Comparison of ENCODE assay signal across 10 cellular contexts in genomic region chr6:22363166-22363965, GRCh38.
A peak's percentile ranks its signal among the peaks of the same experiment; 100 is the strongest.
DNase-seq lines count a peak whose midpoint lies in the region; ATAC-seq, FAIRE-seq and TF ChIP-seq lines count a peak whose summit lies in the region.
"Had no signal": no experiment of that assay in that cellular context is flagged by ENCODE, and none has a peak within 500 bp of the region (broad histone marks: within the 10 kb centered on the region; RNA-seq: fewer than 3 reads in every experiment).

No MANE protein-coding gene starts in this region.

- H3K4me3 ChIP-seq in LNCaP clone FGC (ENCODE audit: low read depth, low read length) (no peak overlapping the region), PC-3 (ENCODE audit: low read length) (peak overlapping the region; percentile 32; the same call in 1 of the 2 replicates), HepG2 (replicated peaks in 1 of 3; ENCODE audit: insufficient read depth in 1 of 3, low read depth in 2 of 3, low read length in 3 of 3) (no peak overlapping the region), foreskin fibroblast (ENCODE audit: low read depth in 1 of 2, low read length in 2 of 2) (no peak overlapping the region), thyroid gland (replicated peaks in 1 of 3) (no peak overlapping the region)
- H3K4me3 ChIP-seq: SJSA1 had no signal

- no peak for TF ChIP-seq RAD21 in HepG2 (CRISPR knock-in tag; IDR thresholded peaks at IDR 0.05)

- H3K79me2 ChIP-seq in PC-3 (ENCODE audit: low read length) (no peaks in the 10 kb centered on the region), HepG2 (ENCODE audit: insufficient read depth, low read length) (no peaks in the 10 kb centered on the region)

- intact Hi-C loops in PC-3 (cut with micrococcal nuclease) (loop anchor here (1.0 to 10.0 kb wide), 8 partner anchors 84 to 1051 kb away; no protein-coding TSS in a partner anchor), HepG2 (cut with micrococcal nuclease; ENCODE audit: unreplicated experiment) (no loop called here), thyroid gland (cut with DNase I) (no loop called here)

- H3K9ac ChIP-seq in PC-3 (ENCODE audit: low read length) = peak overlapping the region; percentile 70
- H3K9ac ChIP-seq in HepG2 (ENCODE audit: insufficient read depth, low read depth, low read length) = no peak overlapping the region

- in situ Hi-C loops in HepG2 (cut with HindIII; ENCODE audit: extremely low pct_ligation_motif_present, low pct_unique_long_range_greater_than_20kb) = no loop called here

- H3K27ac ChIP-seq in PC-3 (ENCODE audit: low read length) = peak overlapping the region; percentile 94
- H3K27ac ChIP-seq in HepG2 (ENCODE audit: extremely low read length, insufficient read depth, low read length) = no peak overlapping the region
- no peak overlapping the region for H3K27ac ChIP-seq in thyroid gland
- H3K27ac ChIP-seq: SJSA1 had no signal

- no peaks in the 10 kb centered on the region for H3K9me3 ChIP-seq in PC-3 (ENCODE audit: low read length)
- H3K9me3 ChIP-seq in HepG2 (ENCODE audit: low read length) = peaks cover 95% of the 10 kb centered on the region
- no peaks in the 10 kb centered on the region for H3K9me3 ChIP-seq in thyroid gland
- H3K9me3 ChIP-seq: SJSA1 had no signal

- H3F3A ChIP-seq in PC-3 (ENCODE audit: low read length, unreplicated experiment) = no peaks in the 10 kb centered on the region

- no peak for TF ChIP-seq EP300 in HepG2 (IDR thresholded peaks at IDR 0.05; ENCODE audit: low read depth in 2 of 2, low read length in 2 of 2)
- no peak for TF ChIP-seq EP300 in HepG2 (CRISPR knock-in tag; IDR thresholded peaks at IDR 0.05; ENCODE audit: borderline replicate concordance)

- DNase-seq in DMS153 treated with DMSO at 0.1 percent for 48 hours (lab: John Stamatoyannopoulos, UW; ENCODE audit: unreplicated experiment) (peak; percentile 90), LNCaP clone FGC (ENCODE audit: low read depth) (peak; percentile 84), PC-3 (peak; percentile 92), HepG2 (ENCODE audit: low spot score) (peak; percentile 13), foreskin fibroblast (no peak), mesenteric fat pad (ENCODE audit: low spot score) (no peak), thyroid gland (no peak)
- DNase-seq: stimulated activated CD4-positive, alpha-beta T cell treated with anti-CD3 and anti-CD28 coated beads, Interleukin-15, amount 100 ng/mL, for 24 hours had no signal

- peaks cover 44% of the 10 kb centered on the region for H3K4me1 ChIP-seq in PC-3 (ENCODE audit: insufficient read depth, low read length)
- H3K4me1 ChIP-seq in HepG2 (ENCODE audit: insufficient read depth, low read length) = no peaks in the 10 kb centered on the region
- peaks cover 4 to 14% of the 10 kb centered on the region in 2 donors for H3K4me1 ChIP-seq in thyroid gland

- 6% methylated on average over 2 of the region's 2 CpGs for WGBS in HepG2 (ENCODE audit: low lambda C conversion rate)
- WGBS in thyroid gland, 2 donors = 74 to 89% methylated on average over 2 of the region's 2 CpGs

- H2AFZ ChIP-seq in PC-3 (ENCODE audit: low read length) = 0 out of 2 replicates have a peak overlapping the region, but pooled peaks have one; percentile 12
- no peak overlapping the region for H2AFZ ChIP-seq in HepG2 (ENCODE audit: low read length)

- TF ChIP-seq POLR2A in HepG2 (IDR thresholded peaks at IDR 0.05; ENCODE audit: insufficient read depth in 1 of 2, low read depth in 2 of 2, low read length in 2 of 2) (no peak), thyroid gland (IDR thresholded peaks at IDR 0.05) (no peak)

- no peaks in the 10 kb centered on the region for H3K36me3 ChIP-seq in PC-3 (ENCODE audit: low read depth, low read length)
- H3K36me3 ChIP-seq in HepG2 (replicated peaks in 1 of 2; ENCODE audit: control insufficient read depth in 1 of 2, insufficient read depth in 2 of 2, low read length in 2 of 2) = no peaks in the 10 kb centered on the region
- H3K36me3 ChIP-seq in thyroid gland = no peaks in the 10 kb centered on the region
- H3K36me3 ChIP-seq: SJSA1 had no signal

- H3K4me2 ChIP-seq in PC-3 (ENCODE audit: low read length) (peak overlapping the region; percentile 73), HepG2 (ENCODE audit: low read depth, low read length) (no peak overlapping the region)

- no peaks in the 10 kb centered on the region for H3K9me2 ChIP-seq in PC-3 (replicated peaks; ENCODE audit: low read length)

- FAIRE-seq in HepG2 (lab: Jason Lieb, UNC) = no peak

- no peaks in the 10 kb centered on the region for H4K20me1 ChIP-seq in PC-3 (ENCODE audit: low read length)
- H4K20me1 ChIP-seq in HepG2 (ENCODE audit: insufficient read depth, low read length) = no peaks in the 10 kb centered on the region

- CTCF ChIA-PET in PC-3 (lab: Charles Lee) = interaction anchor here (0.5 to 0.6 kb wide), 2 partner anchors 414 to 1512 kb away, joined by 3 read pairs; no protein-coding TSS in a partner anchor
- CTCF ChIA-PET in HepG2 (lab: Yijun Ruan, JAX; ENCODE audit: low intra/inter-chr PET ratio, low total read pairs) = no interaction called here

- POLR2A ChIA-PET in PC-3 (lab: Charles Lee; ENCODE audit: unreplicated experiment) (interaction anchor here (0.6 kb wide), 1 partner anchor 770 kb away, joined by 5 read pairs; the partner anchor contains the start of gene SOX4), HepG2 (lab: Yijun Ruan, JAX) (no interaction called here)

- no peaks in the 10 kb centered on the region for H3K27me3 ChIP-seq in PC-3 (ENCODE audit: low read length)
- no peaks in the 10 kb centered on the region for H3K27me3 ChIP-seq in HepG2 (ENCODE audit: control insufficient read depth in 1 of 2, insufficient read depth in 2 of 2, low read length in 2 of 2)
- H3K27me3 ChIP-seq in thyroid gland = no peaks in the 10 kb centered on the region
- H3K27me3 ChIP-seq: SJSA1 had no signal

- peak; percentile 84 for ATAC-seq in PC-3
- no peak for ATAC-seq in HepG2
- ATAC-seq in HG03442 (IDR thresholded peaks at IDR 0.05; ENCODE audit: unreplicated experiment) = no peak

- TF ChIP-seq CTCF in LNCaP clone FGC (IDR thresholded peaks at IDR 0.05; ENCODE audit: control insufficient read depth, extremely low read depth, insufficient read depth) (no peak), PC-3 (conservative IDR thresholded peaks at IDR 0.05; ENCODE audit: low read depth, low read length) (no peak), HepG2 (CRISPR knock-in tag; IDR thresholded peaks at IDR 0.05) (no peak), foreskin fibroblast (IDR thresholded peaks at IDR 0.05; ENCODE audit: low read depth, low read length) (no peak), thyroid gland (IDR thresholded peaks at IDR 0.05) (no peak)

- BruUV-seq in PC-3 (replicated peaks; lab: Mats Ljungman, UMichigan) (TSS peak; percentile 41), HepG2 (replicated peaks; lab: Mats Ljungman, UMichigan) (no TSS peak)

TF ChIP-seq in HepG2, 621 proteins besides CTCF, POLR2A, EP300 and RAD21 (continues in another document):
- no peak for TF ChIP-seq ZSCAN31 (CRISPR knock-in tag; IDR thresholded peaks at IDR 0.05; ENCODE audit: low read depth)
- TF ChIP-seq, protein P1, sequence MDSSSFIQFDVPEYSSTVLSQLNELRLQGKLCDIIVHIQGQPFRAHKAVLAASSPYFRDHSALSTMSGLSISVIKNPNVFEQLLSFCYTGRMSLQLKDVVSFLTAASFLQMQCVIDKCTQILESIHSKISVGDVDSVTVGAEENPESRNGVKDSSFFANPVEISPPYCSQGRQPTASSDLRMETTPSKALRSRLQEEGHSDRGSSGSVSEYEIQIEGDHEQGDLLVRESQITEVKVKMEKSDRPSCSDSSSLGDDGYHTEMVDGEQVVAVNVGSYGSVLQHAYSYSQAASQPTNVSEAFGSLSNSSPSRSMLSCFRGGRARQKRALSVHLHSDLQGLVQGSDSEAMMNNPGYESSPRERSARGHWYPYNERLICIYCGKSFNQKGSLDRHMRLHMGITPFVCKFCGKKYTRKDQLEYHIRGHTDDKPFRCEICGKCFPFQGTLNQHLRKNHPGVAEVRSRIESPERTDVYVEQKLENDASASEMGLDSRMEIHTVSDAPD (CRISPR knock-in tag; IDR thresholded peaks at IDR 0.05) = no peak
- no peak for TF ChIP-seq HOXA9 (CRISPR knock-in tag; IDR thresholded peaks at IDR 0.05; ENCODE audit: borderline replicate concordance)
- no peak for TF ChIP-seq ELF4 (CRISPR knock-in tag; IDR thresholded peaks at IDR 0.05; ENCODE audit: borderline replicate concordance)
- no peak for TF ChIP-seq ZBTB33 (CRISPR knock-in tag; IDR thresholded peaks at IDR 0.05)
- TF ChIP-seq ZKSCAN5 (CRISPR knock-in tag; IDR thresholded peaks at IDR 0.05) = no peak
- no peak for TF ChIP-seq NCOA5 (CRISPR knock-in tag; IDR thresholded peaks at IDR 0.05)

Comparison
In these comparisons a context has a peak if more than half of its experiments do, and no peak if none do; other contexts are left out.
1. DNase-seq: peak in DMS153 treated with DMSO at 0.1 percent for 48 hours (single experiment), LNCaP clone FGC (single experiment), PC-3 (single experiment) and HepG2 (single experiment); none in foreskin fibroblast (0 of 2), mesenteric fat pad (single experiment) and thyroid gland (0 of 2).